1 cellular context compared by ENCODE assay signal in the genomic region with DNA sequence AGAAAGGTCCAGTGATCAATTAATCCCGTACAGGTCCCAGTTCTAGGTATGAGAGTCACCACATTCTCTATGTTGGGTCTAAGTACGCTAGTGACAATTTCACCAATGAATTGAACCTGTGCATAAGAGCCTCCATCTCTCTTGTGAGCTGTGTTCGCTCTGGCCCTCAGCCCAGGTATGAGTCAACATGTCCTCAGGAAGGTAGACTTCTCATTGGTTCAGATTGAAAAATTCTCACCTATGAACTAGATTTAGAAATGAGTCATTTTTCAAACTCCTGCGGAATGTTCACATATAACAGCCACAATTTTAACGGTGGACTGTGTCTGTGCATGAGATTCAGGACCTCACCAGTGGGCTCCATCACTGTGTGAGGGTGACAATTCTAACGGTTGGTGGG.
A peak's percentile ranks its signal among the peaks of the same experiment; 100 is the strongest.
TF ChIP-seq lines count a peak whose summit lies in the region.

No MANE protein-coding gene starts in this region.

TF ChIP-seq in H1, 55 proteins besides CTCF, POLR2A, EP300 and RAD21:
- TF ChIP-seq SAP30 (IDR thresholded peaks at IDR 0.05; ENCODE audit: insufficient read depth, insufficient replicate concordance, low read length) (no peak), TAF1 (IDR thresholded peaks at IDR 0.05; ENCODE audit: low read depth, low read length) (no peak), POLR2AphosphoS5 (IDR thresholded peaks at IDR 0.05; ENCODE audit: low read depth, low read length) (peak; percentile 22; the same call in 1 of the 2 replicates), TCF12 (IDR thresholded peaks at IDR 0.05; ENCODE audit: low read depth, low read length) (no peak), SP2 (IDR thresholded peaks at IDR 0.05; ENCODE audit: low read length) (no peak), JUN (IDR thresholded peaks at IDR 0.05; ENCODE audit: low read depth, low read length) (no peak), CBX8 (IDR thresholded peaks at IDR 0.05; ENCODE audit: borderline replicate concordance, low read depth, low read length) (no peak), TBP (IDR thresholded peaks at IDR 0.05; ENCODE audit: low read depth, low read length) (no peak), GTF2F1 (IDR thresholded peaks at IDR 0.05; ENCODE audit: borderline replicate concordance, low read depth, low read length) (no peak)
